Comparison of ENCODE assay signal across 8 cellular contexts in the genomic region with DNA sequence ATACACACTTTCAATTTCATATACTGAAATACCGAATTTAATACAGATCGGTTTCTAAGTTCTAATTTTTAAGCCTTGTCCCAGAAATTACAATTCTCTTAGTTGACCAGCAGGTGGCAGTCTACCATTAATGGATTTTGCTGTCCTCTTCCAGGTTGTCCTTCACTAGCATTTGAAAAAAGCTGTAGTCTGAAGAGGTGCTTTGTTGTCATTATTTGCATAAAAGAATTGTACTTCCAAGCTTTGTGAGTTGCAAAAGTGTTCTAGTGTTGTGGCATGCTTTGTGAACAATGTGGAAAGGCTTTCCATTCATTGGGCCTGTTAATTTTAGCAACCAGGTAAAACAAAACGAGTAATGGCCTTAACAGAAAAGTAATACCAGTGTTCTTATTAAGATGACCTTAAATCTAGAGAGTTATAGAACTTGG.
DNase-seq lines count a peak whose midpoint lies in the region; ATAC-seq, FAIRE-seq and TF ChIP-seq lines count a peak whose summit lies in the region.

No MANE protein-coding gene starts in this region.

- H3K36me3 ChIP-seq in liver (ENCODE audit: control insufficient read depth in 4 of 4, insufficient read depth in 3 of 4, low read depth in 1 of 4, low read length in 3 of 4) = peaks cover 0 to 6% (median 4%) of the 10 kb centered on the region in 4 donors

- in situ Hi-C loops in GM13976 (cut with MboI; ENCODE audit: low sequenced_read_pairs, unreplicated experiment) = no loop called here

- H3K9me3 ChIP-seq in liver (ENCODE audit: control insufficient read depth in 4 of 4, low read length in 3 of 4) = no peaks in the 10 kb centered on the region

- peak; percentile 94 to 95 for TF ChIP-seq RAD21 in liver (IDR thresholded peaks at IDR 0.05)

- ATAC-seq in HG03439 (IDR thresholded peaks at IDR 0.05; ENCODE audit: unreplicated experiment) = peak; percentile 62

- no peaks in the 10 kb centered on the region for H3K4me1 Mint-ChIP-seq in MCF 10A (ENCODE audit: insufficient read depth, unreplicated experiment)

- TF ChIP-seq CTCF in C4-2B (conservative IDR thresholded peaks at IDR 0.05) (peak; percentile 92), GM13976 (IDR thresholded peaks at IDR 0.05; ENCODE audit: borderline replicate concordance, control extremely low read depth, extremely low read depth, insufficient read depth, missing control alignments) (peak; percentile 57), MCF 10A (IDR thresholded peaks at IDR 0.05; ENCODE audit: unreplicated experiment) (peak; percentile 97), liver (IDR thresholded peaks at IDR 0.05; ENCODE audit: low read depth, low read length, missing input control) (peak; percentile 81)

- H3K9me3 Mint-ChIP-seq in MCF 10A (ENCODE audit: unreplicated experiment) = no peaks in the 10 kb centered on the region

- H3K27ac Mint-ChIP-seq in MCF 10A (ENCODE audit: low read depth, unreplicated experiment) = peak overlapping the region; percentile 17

- peak; percentile 32 for DNase-seq in GM13976 (ENCODE audit: low spot score)
- peak; percentile 44 for DNase-seq in NCI-H526 treated with DMSO at 0.1 percent for 48 hours (lab: John Stamatoyannopoulos, UW)
- DNase-seq in MCF 10A (ENCODE audit: unreplicated experiment) = peak; percentile 88
- peak; percentile 22 for DNase-seq in urothelium cell line (ENCODE audit: low spot score)
- DNase-seq in activated CD4-positive, CD25-positive, alpha-beta regulatory T cell (lab: John Stamatoyannopoulos, UW) = no peak

- H3K27ac ChIP-seq in C4-2B = no peak overlapping the region
- H3K27ac ChIP-seq in liver (ENCODE audit: low read depth in 1 of 2, low read length in 2 of 2) = no peak overlapping the region

- WGBS in liver = 37% methylated on average over 3 of the region's 3 CpGs

- intact Hi-C loops in MCF 10A (cut with micrococcal nuclease) = loop anchor here (1.0 to 2.0 kb wide), 4 partner anchors 122 to 1085 kb away; no protein-coding TSS in a partner anchor

- H3K27me3 ChIP-seq in liver (ENCODE audit: control insufficient read depth in 4 of 4, insufficient read depth in 4 of 4, low read length in 3 of 4) = no peaks in the 10 kb centered on the region

- H3K36me3 Mint-ChIP-seq in MCF 10A (ENCODE audit: insufficient read depth, unreplicated experiment) = peaks cover 21% of the 10 kb centered on the region

- POLR2A ChIA-PET in MCF 10A (lab: Yijun Ruan, JAX) = interaction anchor here (0.7 kb wide), 1 partner anchor 1149 kb away, joined by 3 read pairs; no protein-coding TSS in a partner anchor

- no peak for FAIRE-seq in urothelium cell line (lab: Jason Lieb, UNC)

- BruUV-seq in MCF 10A (replicated peaks; lab: Mats Ljungman, UMichigan) = no TSS peak

- no peak overlapping the region for H3K4me3 Mint-ChIP-seq in MCF 10A (ENCODE audit: unreplicated experiment)

- H3K4me1 ChIP-seq in liver (ENCODE audit: control insufficient read depth in 4 of 4, insufficient read depth in 4 of 4, low read length in 3 of 4) = peaks cover 0 to 18% (median 4%) of the 10 kb centered on the region in 4 donors

- no peak overlapping the region for H3K4me3 ChIP-seq in liver (ENCODE audit: low read depth in 1 of 3, low read length in 3 of 3)

- H3K9ac ChIP-seq in liver (ENCODE audit: low read depth in 1 of 2, low read length in 2 of 2) = no peak overlapping the region

- H3K27me3 Mint-ChIP-seq in MCF 10A (ENCODE audit: insufficient read depth, unreplicated experiment) = no peaks in the 10 kb centered on the region

- CTCF ChIA-PET in MCF 10A (lab: Yijun Ruan, JAX) = interaction anchor here (0.5 to 3.6 kb wide), 41 partner anchors 9 to 1394 kb away, joined by 3 to 27 read pairs (median 4); no protein-coding TSS in a partner anchor

TF ChIP-seq in liver, 16 proteins besides CTCF, POLR2A, EP300 and RAD21:
- TF ChIP-seq JUND (IDR thresholded peaks at IDR 0.05) = no peak
- TF ChIP-seq TAF1 (conservative IDR thresholded peaks at IDR 0.05) = peak; percentile 23
- TF ChIP-seq GABPA (IDR thresholded peaks at IDR 0.05 in 1 of 2, conservative IDR thresholded peaks at IDR 0.05 in 1 of 2) = no peak
- TF ChIP-seq, protein P1, sequence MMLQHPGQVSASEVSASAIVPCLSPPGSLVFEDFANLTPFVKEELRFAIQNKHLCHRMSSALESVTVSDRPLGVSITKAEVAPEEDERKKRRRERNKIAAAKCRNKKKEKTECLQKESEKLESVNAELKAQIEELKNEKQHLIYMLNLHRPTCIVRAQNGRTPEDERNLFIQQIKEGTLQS (IDR thresholded peaks at IDR 0.05) = no peak
- no peak for TF ChIP-seq RXRA (IDR thresholded peaks at IDR 0.05)
- no peak for TF ChIP-seq MAX (IDR thresholded peaks at IDR 0.05)

Comparison
In these comparisons a context has a peak if more than half of its experiments do, and no peak if none do; other contexts are left out.
1. DNase-seq: peak in GM13976 (single experiment), NCI-H526 treated with DMSO at 0.1 percent for 48 hours (single experiment), MCF 10A (single experiment) and urothelium cell line (single experiment); none in activated CD4-positive, CD25-positive, alpha-beta regulatory T cell (0 of 4).
2. Peak in every context shown above with its lines, with median percentiles within 50 percentile points of each other: CTCF ChIP-seq.